In the genomic region with DNA sequence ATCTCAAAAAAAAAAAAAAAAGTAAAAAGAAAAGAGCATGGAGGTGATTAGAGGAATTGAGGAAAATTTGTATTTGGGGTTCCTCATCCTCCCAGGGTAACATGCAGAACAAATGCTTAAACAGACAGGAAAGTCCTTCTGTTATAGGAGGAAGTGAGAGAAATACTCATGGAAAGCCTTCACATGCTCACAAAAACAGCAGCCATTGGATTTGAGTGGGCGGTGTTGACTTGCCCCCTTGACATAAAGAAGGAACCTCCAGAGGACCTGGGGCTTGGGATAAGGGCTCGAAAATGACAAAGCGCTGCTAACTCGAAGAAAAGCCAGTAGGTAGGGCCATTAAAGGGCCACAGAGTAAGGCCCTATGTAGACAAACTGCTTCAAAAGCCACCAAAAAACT, we compare ENCODE assay signal across 1 cellular context.
A peak's percentile ranks its signal among the peaks of the same experiment; 100 is the strongest.
TF ChIP-seq lines count a peak whose summit lies in the region.

No MANE protein-coding gene starts in this region.

TF ChIP-seq in HepG2, 621 proteins besides CTCF, POLR2A, EP300 and RAD21 (continued from another document):
- TF ChIP-seq SP140L (CRISPR knock-in tag; IDR thresholded peaks at IDR 0.05; ENCODE audit: borderline replicate concordance) (no peak), SYNCRIP (IDR thresholded peaks at IDR 0.05; ENCODE audit: insufficient read depth, low read depth, low read length) (no peak), ARNT (IDR thresholded peaks at IDR 0.05) (no peak), GTF3A (CRISPR knock-in tag; conservative IDR thresholded peaks at IDR 0.05) (no peak), ONECUT2 (CRISPR knock-in tag; IDR thresholded peaks at IDR 0.05) (no peak), POGZ (CRISPR knock-in tag; IDR thresholded peaks at IDR 0.05) (0 out of 2 replicates have a peak, but pooled peaks have one; percentile 16), BCL3 (CRISPR knock-in tag; IDR thresholded peaks at IDR 0.05) (no peak), MED1 (CRISPR knock-in tag; IDR thresholded peaks at IDR 0.05) (no peak), ZNF547 (CRISPR knock-in tag; IDR thresholded peaks at IDR 0.05) (no peak), ARID5B (CRISPR knock-in tag; IDR thresholded peaks at IDR 0.05) (no peak), IRF2 (CRISPR knock-in tag; IDR thresholded peaks at IDR 0.05) (0 out of 2 replicates have a peak, but pooled peaks have one; percentile 12), GATAD2A (CRISPR knock-in tag; IDR thresholded peaks at IDR 0.05) (no peak), ZNF703 (CRISPR knock-in tag; IDR thresholded peaks at IDR 0.05; ENCODE audit: borderline replicate concordance) (no peak)
- TF ChIP-seq, protein P1, sequence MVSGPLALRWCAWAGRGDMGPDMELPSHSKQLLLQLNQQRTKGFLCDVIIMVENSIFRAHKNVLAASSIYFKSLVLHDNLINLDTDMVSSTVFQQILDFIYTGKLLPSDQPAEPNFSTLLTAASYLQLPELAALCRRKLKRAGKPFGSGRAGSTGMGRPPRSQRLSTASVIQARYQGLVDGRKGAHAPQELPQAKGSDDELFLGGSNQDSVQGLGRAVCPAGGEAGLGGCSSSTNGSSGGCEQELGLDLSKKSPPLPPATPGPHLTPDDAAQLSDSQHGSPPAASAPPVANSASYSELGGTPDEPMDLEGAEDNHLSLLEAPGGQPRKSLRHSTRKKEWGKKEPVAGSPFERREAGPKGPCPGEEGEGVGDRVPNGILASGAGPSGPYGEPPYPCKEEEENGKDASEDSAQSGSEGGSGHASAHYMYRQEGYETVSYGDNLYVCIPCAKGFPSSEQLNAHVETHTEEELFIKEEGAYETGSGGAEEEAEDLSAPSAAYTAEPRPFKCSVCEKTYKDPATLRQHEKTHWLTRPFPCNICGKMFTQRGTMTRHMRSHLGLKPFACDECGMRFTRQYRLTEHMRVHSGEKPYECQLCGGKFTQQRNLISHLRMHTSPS (CRISPR knock-in tag; IDR thresholded peaks at IDR 0.05; ENCODE audit: low read depth): no peak
- TF ChIP-seq, protein P2, sequence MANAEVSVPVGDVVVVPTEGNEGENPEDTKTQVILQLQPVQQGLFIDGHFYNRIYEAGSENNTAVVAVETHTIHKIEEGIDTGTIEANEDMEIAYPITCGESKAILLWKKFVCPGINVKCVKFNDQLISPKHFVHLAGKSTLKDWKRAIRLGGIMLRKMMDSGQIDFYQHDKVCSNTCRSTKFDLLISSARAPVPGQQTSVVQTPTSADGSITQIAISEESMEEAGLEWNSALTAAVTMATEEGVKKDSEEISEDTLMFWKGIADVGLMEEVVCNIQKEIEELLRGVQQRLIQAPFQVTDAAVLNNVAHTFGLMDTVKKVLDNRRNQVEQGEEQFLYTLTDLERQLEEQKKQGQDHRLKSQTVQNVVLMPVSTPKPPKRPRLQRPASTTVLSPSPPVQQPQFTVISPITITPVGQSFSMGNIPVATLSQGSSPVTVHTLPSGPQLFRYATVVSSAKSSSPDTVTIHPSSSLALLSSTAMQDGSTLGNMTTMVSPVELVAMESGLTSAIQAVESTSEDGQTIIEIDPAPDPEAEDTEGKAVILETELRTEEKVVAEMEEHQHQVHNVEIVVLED (CRISPR knock-in tag; IDR thresholded peaks at IDR 0.05; ENCODE audit: borderline replicate concordance): 0 out of 2 replicates have a peak, but pooled peaks have one; percentile 2
